14 cellular contexts compared by ENCODE assay signal in genomic region chr13:32023698-32024097, GRCh38. TPM values are rescaled to one million over a fixed set of nuclear protein-coding genes. Genes with fewer than 3 reads are reported as not detected.
DNase-seq lines count a peak whose midpoint lies in the region; TF ChIP-seq lines count a peak whose summit lies in the region.
"Had no signal": no experiment of that assay in that cellular context is flagged by ENCODE, and none has a peak within 500 bp of the region (broad histone marks: within the 10 kb centered on the region; RNA-seq: fewer than 3 reads in every experiment).

No MANE protein-coding gene starts in this region.

- H3K27me3 Mint-ChIP-seq in Caco-2 (ENCODE audit: insufficient read depth, unreplicated experiment): no peaks in the 10 kb centered on the region
- H3K27me3 Mint-ChIP-seq: stimulated activated naive CD8-positive, alpha-beta T cell treated with anti-CD3 and anti-CD28 coated beads, Interleukin-15, amount 100 ng/mL, for 72 hours had no signal

- H4K20me1 ChIP-seq in Loucy (ENCODE audit: insufficient read depth, low read length, poor library complexity, severe bottlenecking): no peaks in the 10 kb centered on the region
- no peaks in the 10 kb centered on the region for H4K20me1 ChIP-seq in neural cell (ENCODE audit: insufficient read depth)

- no peaks in the 10 kb centered on the region for H3K9me3 Mint-ChIP-seq in Caco-2 (ENCODE audit: unreplicated experiment)
- H3K9me3 Mint-ChIP-seq: activated naive CD4-positive, alpha-beta T cell treated with anti-CD3 and anti-CD28 coated beads, Interleukin-2, amount 50 U/mL, for 72 hours; stimulated activated naive CD8-positive, alpha-beta T cell treated with anti-CD3 and anti-CD28 coated beads, Interleukin-15, amount 100 ng/mL, for 72 hours had no signal

- H3K79me2 ChIP-seq in Loucy (ENCODE audit: insufficient read depth, low read length) (no peaks in the 10 kb centered on the region), neural cell (replicated peaks; ENCODE audit: insufficient read depth, low read length) (no peaks in the 10 kb centered on the region)

- TF ChIP-seq CTCF in Caco-2 (IDR thresholded peaks at IDR 0.05; ENCODE audit: insufficient read depth in 1 of 2, low read depth in 1 of 2, low read length in 1 of 2, severe bottlenecking in 1 of 2, unreplicated experiment in 1 of 2) (peak; percentile 9 to 27), Loucy (conservative IDR thresholded peaks at IDR 0.05; ENCODE audit: low read length) (peak; percentile 47), brain microvascular endothelial cell (IDR thresholded peaks at IDR 0.05; ENCODE audit: low read depth, low read length, missing control alignments) (peak; percentile 40), neural cell (IDR thresholded peaks at IDR 0.05; ENCODE audit: poor library complexity, severe bottlenecking) (peak; percentile 42), GM13976 (IDR thresholded peaks at IDR 0.05; ENCODE audit: borderline replicate concordance, control extremely low read depth, extremely low read depth, insufficient read depth, missing control alignments) (no peak)

- H3K27me3 ChIP-seq in Caco-2 (replicated peaks; ENCODE audit: control insufficient read depth, insufficient read depth, low read length): no peaks in the 10 kb centered on the region
- H3K27me3 ChIP-seq in Loucy (ENCODE audit: insufficient read depth, low read length, poor library complexity, severe bottlenecking): no peaks in the 10 kb centered on the region
- H3K27me3 ChIP-seq in brain microvascular endothelial cell (replicated peaks): no peaks in the 10 kb centered on the region
- no peaks in the 10 kb centered on the region for H3K27me3 ChIP-seq in neural cell (ENCODE audit: insufficient read depth, low read depth, low read length)
- H3K27me3 ChIP-seq: sigmoid colon, SJSA1 had no signal

- no peak for TF ChIP-seq RAD21 in neural cell (conservative IDR thresholded peaks at IDR 0.05)

- CTCF ChIA-PET in Caco-2 (lab: Charles Lee): no interaction called here

- peaks cover 13% of the 10 kb centered on the region for H3K4me1 Mint-ChIP-seq in Caco-2 (ENCODE audit: low read depth, unreplicated experiment)
- H3K4me1 Mint-ChIP-seq: activated CD8-positive, alpha-beta memory T cell treated with anti-CD3 and anti-CD28 coated beads, Interleukin-2, amount 10 ng/mL, durations not matched to agents 7 days and 5 days; stimulated activated naive CD8-positive, alpha-beta T cell treated with anti-CD3 and anti-CD28 coated beads, Interleukin-15, amount 100 ng/mL, for 72 hours had no signal

- DNase-seq in Caco-2 (no peak), brain microvascular endothelial cell (no peak), GM13976 (ENCODE audit: low spot score) (no peak), posterior cingulate gyrus (no peak)
- DNase-seq in stimulated activated CD4-positive, alpha-beta T cell treated with anti-CD3 and anti-CD28 coated beads, Interleukin-12 subunit alpha, Interleukin-12 subunit beta, amount 100 ng/mL, for 4 hours: no peak
- DNase-seq: activated CD8-positive, alpha-beta memory T cell treated with anti-CD3 and anti-CD28 coated beads, Interleukin-2, amount 10 ng/mL, durations not matched to agents 7 days and 5 days; NCI-H1417 treated with DMSO at 0.1 percent for 48 hours; NCI-H748 treated with DMSO at 0.1 percent for 48 hours; sigmoid colon; stimulated activated naive CD8-positive, alpha-beta T cell treated with anti-CD3 and anti-CD28 coated beads, Interleukin-15, amount 100 ng/mL, for 72 hours had no signal

- TF ChIP-seq EP300 in neural cell (conservative IDR thresholded peaks at IDR 0.05; ENCODE audit: poor library complexity, severe bottlenecking): no peak

- POLR2A ChIA-PET in Caco-2 (lab: Charles Lee): no interaction called here

- no peak overlapping the region for H3K4me2 ChIP-seq in Loucy (ENCODE audit: low read depth, low read length, poor library complexity, severe bottlenecking)
- no peak overlapping the region for H3K4me2 ChIP-seq in neural cell (ENCODE audit: low read length)

- no peaks in the 10 kb centered on the region for H3K9me3 ChIP-seq in Caco-2
- no peaks in the 10 kb centered on the region for H3K9me3 ChIP-seq in Loucy (ENCODE audit: insufficient read depth, low read depth, low read length)
- H3K9me3 ChIP-seq in neural cell (ENCODE audit: low read length): no peaks in the 10 kb centered on the region
- H3K9me3 ChIP-seq: sigmoid colon, SJSA1 had no signal

- H3K9ac ChIP-seq in Loucy (ENCODE audit: low read depth, low read length, poor library complexity, severe bottlenecking) (no peak overlapping the region), neural cell (ENCODE audit: low read length) (no peak overlapping the region)

- no TSS peak for BruUV-seq in Caco-2 (replicated peaks; lab: Mats Ljungman, UMichigan)

- no peak overlapping the region for H2AFZ ChIP-seq in Loucy (ENCODE audit: low read length)
- H2AFZ ChIP-seq in neural cell (ENCODE audit: low read depth, low read length): no peak overlapping the region

- H3K36me3 ChIP-seq in Caco-2 (ENCODE audit: control insufficient read depth, insufficient read depth, low read length) (no peaks in the 10 kb centered on the region), Loucy (ENCODE audit: insufficient read depth, low read length) (no peaks in the 10 kb centered on the region), brain microvascular endothelial cell (replicated peaks) (no peaks in the 10 kb centered on the region), neural cell (ENCODE audit: insufficient read depth, low read length) (no peaks in the 10 kb centered on the region)
- H3K36me3 ChIP-seq: sigmoid colon, SJSA1 had no signal

- H3K36me3 Mint-ChIP-seq in Caco-2 (ENCODE audit: insufficient read depth, unreplicated experiment): no peaks in the 10 kb centered on the region
- H3K36me3 Mint-ChIP-seq: activated CD8-positive, alpha-beta memory T cell treated with anti-CD3 and anti-CD28 coated beads, Interleukin-2, amount 10 ng/mL, durations not matched to agents 7 days and 5 days; activated naive CD4-positive, alpha-beta T cell treated with anti-CD3 and anti-CD28 coated beads, Interleukin-2, amount 50 U/mL, for 72 hours had no signal

- H3K4me3 Mint-ChIP-seq in Caco-2 (ENCODE audit: unreplicated experiment): no peak overlapping the region
- H3K4me3 Mint-ChIP-seq: activated CD8-positive, alpha-beta memory T cell treated with anti-CD3 and anti-CD28 coated beads, Interleukin-2, amount 10 ng/mL, durations not matched to agents 7 days and 5 days; stimulated activated naive CD8-positive, alpha-beta T cell treated with anti-CD3 and anti-CD28 coated beads, Interleukin-15, amount 100 ng/mL, for 72 hours had no signal

- intact Hi-C loops in Caco-2 (cut with micrococcal nuclease; ENCODE audit: unreplicated experiment): loop anchor here (10.0 kb wide), 1 partner anchor 401 kb away; the partner anchor contains the start of gene N4BP2L1
- intact Hi-C loops in posterior cingulate gyrus (cut with DNase I): no loop called here

- no peaks in the 10 kb centered on the region for H3K9me2 ChIP-seq in Loucy (replicated peaks; ENCODE audit: low read depth, low read length)
- no peaks in the 10 kb centered on the region for H3K9me2 ChIP-seq in neural cell (ENCODE audit: insufficient read depth, low read length)

- H3K27ac ChIP-seq in brain microvascular endothelial cell: no peak overlapping the region
- H3K27ac ChIP-seq in neural cell (ENCODE audit: low read length): no peak overlapping the region
- H3K27ac ChIP-seq: sigmoid colon, SJSA1 had no signal

- no peak overlapping the region for H3K4me3 ChIP-seq in Caco-2 (ENCODE audit: low read depth, low read length)
- no peak overlapping the region for H3K4me3 ChIP-seq in Loucy (ENCODE audit: low read length, poor library complexity, severe bottlenecking)
- no peak overlapping the region for H3K4me3 ChIP-seq in brain microvascular endothelial cell (ENCODE audit: low read depth, low read length)
- H3K4me3 ChIP-seq in neural cell (ENCODE audit: low read length): no peak overlapping the region
- H3K4me3 ChIP-seq: sigmoid colon, SJSA1 had no signal

- no peaks in the 10 kb centered on the region for H3K4me1 ChIP-seq in Caco-2
- no peaks in the 10 kb centered on the region for H3K4me1 ChIP-seq in Loucy (ENCODE audit: insufficient read depth, low read length, poor library complexity, severe bottlenecking)

- in situ Hi-C loops in brain microvascular endothelial cell (cut with HindIII; ENCODE audit: low pct_ligation_motif_present, low sequenced_read_pairs): no loop called here
- in situ Hi-C loops in GM13976 (cut with MboI; ENCODE audit: low sequenced_read_pairs, unreplicated experiment): loop anchor here (10.0 to 25.0 kb wide), 2 partner anchors 291 to 539 kb away; partner anchors contain the start of genes BRCA2 and ZAR1L

- H3K27ac Mint-ChIP-seq in Caco-2 (ENCODE audit: unreplicated experiment): no peak overlapping the region
- H3K27ac Mint-ChIP-seq: activated CD8-positive, alpha-beta memory T cell treated with anti-CD3 and anti-CD28 coated beads, Interleukin-2, amount 10 ng/mL, durations not matched to agents 7 days and 5 days; activated naive CD4-positive, alpha-beta T cell treated with anti-CD3 and anti-CD28 coated beads, Interleukin-2, amount 50 U/mL, for 72 hours; stimulated activated naive CD8-positive, alpha-beta T cell treated with anti-CD3 and anti-CD28 coated beads, Interleukin-15, amount 100 ng/mL, for 72 hours had no signal

- no peaks in the 10 kb centered on the region for H3F3A ChIP-seq in Loucy (ENCODE audit: low read depth)
- no peaks in the 10 kb centered on the region for H3F3A ChIP-seq in neural cell (ENCODE audit: insufficient read depth, low read length, poor library complexity, severe bottlenecking)

TF ChIP-seq in neural cell, 6 proteins besides CTCF, POLR2A, EP300 and RAD21 (continues in another document):
- TF ChIP-seq POLR2AphosphoS5 (IDR thresholded peaks at IDR 0.05) (no peak), TAF1 (IDR thresholded peaks at IDR 0.05; ENCODE audit: low read depth) (no peak), SMC3 (conservative IDR thresholded peaks at IDR 0.05; ENCODE audit: poor library complexity) (no peak)

RNA-seq across cellular contexts. Expression of gene FRY, which starts 7.9 kb away (rescaled TPM):
- 91.3 and 118 TPM in 2 replicates for total RNA-seq in Caco-2 (2022)
- polyA plus RNA-seq in neural cell: 46.6 and 49.3 TPM in 2 replicates
- 98.6 and 121 TPM in 2 replicates for polyA minus RNA-seq in neural cell
